12 cellular contexts compared by ENCODE assay signal in genomic region chr7:127798023-127798422, GRCh38.
A peak's percentile ranks its signal among the peaks of the same experiment; 100 is the strongest.
DNase-seq lines count a peak whose midpoint lies in the region; TF ChIP-seq lines count a peak whose summit lies in the region.
"Had no signal": no experiment of that assay in that cellular context is flagged by ENCODE, and none has a peak within 500 bp of the region (broad histone marks: within the 10 kb centered on the region; RNA-seq: fewer than 3 reads in every experiment).

No MANE protein-coding gene starts in this region.

- no peak overlapping the region for H3K4me3 Mint-ChIP-seq in nephron

- no peaks in the 10 kb centered on the region for H3K27me3 ChIP-seq in MG63
- H3K27me3 ChIP-seq: SJSA1 had no signal

- peak overlapping the region; percentile 9 to 74 (median 42) for H3K27ac Mint-ChIP-seq in nephron

- in situ Hi-C loops in KBM-7 (cut with MboI; ENCODE audit: low pct_unique_long_range_greater_than_20kb, low sequenced_read_pairs), result no loop called here
- in situ Hi-C loops in G401 (cut with HindIII; ENCODE audit: low sequenced_read_pairs), result no loop called here

- H3K9me3 ChIP-seq in MG63, result no peaks in the 10 kb centered on the region
- H3K9me3 ChIP-seq: SJSA1 had no signal

- no peaks in the 10 kb centered on the region; the same call in 1 of the 2 replicates for H3K36me3 ChIP-seq in MG63

- intact Hi-C loops in posterior cingulate gyrus (cut with DNase I), result no loop called here

- peak; percentile 40 for DNase-seq in KBM-7
- peak; percentile 87 for DNase-seq in NCI-H2227 treated with DMSO at 0.1 percent for 48 hours (lab: John Stamatoyannopoulos, UW)
- DNase-seq in dermis blood vessel endothelial cell, result peak; percentile 22
- no peak for DNase-seq in posterior cingulate gyrus
- no peak for DNase-seq in MG63
- DNase-seq in G401 (ENCODE audit: low spot score), result no peak
- DNase-seq: activated T-cell treated with anti-CD3 and anti-CD28 coated beads, Interleukin-2, amount 50 U/mL, for 48 hours; islet precursor cell; occipital lobe; stimulated activated CD4-positive, alpha-beta T cell treated with anti-CD3 and anti-CD28 coated beads, Interleukin-4, amount 100 ng/mL, for 4 hours had no signal

- H3K4me1 Mint-ChIP-seq in nephron, result peaks cover 39% of the 10 kb centered on the region

- no peak overlapping the region for H3K4me3 ChIP-seq in MG63
- H3K4me3 ChIP-seq: SJSA1 had no signal

- TF ChIP-seq CTCF in nephron (IDR thresholded peaks at IDR 0.05; ENCODE audit: unreplicated experiment in 3 of 3), result no peak

- H3K36me3 Mint-ChIP-seq in nephron (ENCODE audit: low read depth), result no peaks in the 10 kb centered on the region

- no peaks in the 10 kb centered on the region for H3K9me3 Mint-ChIP-seq in nephron

- no peaks in the 10 kb centered on the region for H3K27me3 Mint-ChIP-seq in nephron (ENCODE audit: low read depth)

Comparison
In these comparisons a context has a peak if more than half of its experiments do, and no peak if none do; other contexts are left out.
1. DNase-seq: peak in KBM-7 (single experiment), NCI-H2227 treated with DMSO at 0.1 percent for 48 hours (single experiment) and dermis blood vessel endothelial cell (single experiment); none in posterior cingulate gyrus (0 of 10), MG63 (single experiment) and G401 (single experiment).